Comparison of ENCODE assay signal across 2 cellular contexts in the genomic region with DNA sequence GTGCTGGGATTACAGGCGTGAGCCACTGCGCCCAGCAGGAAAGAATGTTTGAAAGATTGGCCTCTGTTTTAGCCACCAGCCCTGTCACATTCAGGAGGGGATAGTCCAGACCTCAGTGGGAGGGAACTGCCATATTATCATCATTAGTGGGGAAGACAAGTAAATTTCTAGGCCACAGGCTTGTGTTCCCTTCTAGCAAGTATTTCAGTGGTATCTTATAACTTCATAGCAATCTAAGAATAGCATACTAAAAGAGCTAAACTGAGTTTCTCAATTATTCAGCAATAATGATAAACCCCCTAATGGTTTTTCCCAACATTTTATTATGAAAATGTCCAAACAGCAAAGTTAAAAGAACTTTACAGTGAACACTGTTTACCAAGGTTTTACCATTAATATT.
TF ChIP-seq lines count a peak whose summit lies in the region.

No MANE protein-coding gene starts in this region.

TF ChIP-seq in HEK293, 187 proteins besides CTCF, POLR2A, EP300 and RAD21:
- TF ChIP-seq ZNF157 (tag by site-specific recombination; IDR thresholded peaks at IDR 0.05) (no peak), ZNF292 (tag by site-specific recombination; IDR thresholded peaks at IDR 0.05; ENCODE audit: borderline replicate concordance, low read depth) (no peak)
- TF ChIP-seq, protein P1, sequence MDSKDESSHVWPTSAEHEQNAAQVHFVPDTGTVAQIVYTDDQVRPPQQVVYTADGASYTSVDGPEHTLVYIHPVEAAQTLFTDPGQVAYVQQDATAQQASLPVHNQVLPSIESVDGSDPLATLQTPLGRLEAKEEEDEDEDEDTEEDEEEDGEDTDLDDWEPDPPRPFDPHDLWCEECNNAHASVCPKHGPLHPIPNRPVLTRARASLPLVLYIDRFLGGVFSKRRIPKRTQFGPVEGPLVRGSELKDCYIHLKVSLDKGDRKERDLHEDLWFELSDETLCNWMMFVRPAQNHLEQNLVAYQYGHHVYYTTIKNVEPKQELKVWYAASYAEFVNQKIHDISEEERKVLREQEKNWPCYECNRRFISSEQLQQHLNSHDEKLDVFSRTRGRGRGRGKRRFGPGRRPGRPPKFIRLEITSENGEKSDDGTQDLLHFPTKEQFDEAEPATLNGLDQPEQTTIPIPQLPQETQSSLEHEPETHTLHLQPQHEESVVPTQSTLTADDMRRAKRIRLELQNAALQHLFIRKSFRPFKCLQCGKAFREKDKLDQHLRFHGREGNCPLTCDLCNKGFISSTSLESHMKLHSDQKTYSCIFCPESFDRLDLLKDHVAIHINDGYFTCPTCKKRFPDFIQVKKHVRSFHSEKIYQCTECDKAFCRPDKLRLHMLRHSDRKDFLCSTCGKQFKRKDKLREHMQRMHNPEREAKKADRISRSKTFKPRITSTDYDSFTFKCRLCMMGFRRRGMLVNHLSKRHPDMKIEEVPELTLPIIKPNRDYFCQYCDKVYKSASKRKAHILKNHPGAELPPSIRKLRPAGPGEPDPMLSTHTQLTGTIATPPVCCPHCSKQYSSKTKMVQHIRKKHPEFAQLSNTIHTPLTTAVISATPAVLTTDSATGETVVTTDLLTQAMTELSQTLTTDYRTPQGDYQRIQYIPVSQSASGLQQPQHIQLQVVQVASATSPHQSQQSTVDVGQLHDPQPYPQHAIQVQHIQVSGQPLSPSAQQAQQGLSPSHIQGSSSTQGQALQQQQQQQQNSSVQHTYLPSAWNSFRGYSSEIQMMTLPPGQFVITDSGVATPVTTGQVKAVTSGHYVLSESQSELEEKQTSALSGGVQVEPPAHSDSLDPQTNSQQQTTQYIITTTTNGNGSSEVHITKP (tag by site-specific recombination; IDR thresholded peaks at IDR 0.05) = peak; percentile 70

TF ChIP-seq in K562, 482 proteins besides CTCF, POLR2A, EP300 and RAD21:
- TF ChIP-seq, protein P1 (IDR thresholded peaks at IDR 0.05; ENCODE audit: partially characterized antibody) = peak; percentile 82
- TF ChIP-seq SETDB1 (IDR thresholded peaks at IDR 0.05; ENCODE audit: low read length) = no peak
TF ChIP-seq in K562: peak in this region for 1.
